ENCODE assay signal across 9 cellular contexts in genomic region chr18:4578449-4578848, GRCh38.
"Had no signal": no experiment of that assay in that cellular context is flagged by ENCODE, and none has a peak within 500 bp of the region (broad histone marks: within the 10 kb centered on the region; RNA-seq: fewer than 3 reads in every experiment).

No MANE protein-coding gene starts in this region.

- H3K4me1 ChIP-seq: HAP-1 had no signal

- FAIRE-seq: HTR-8/SVneo had no signal

- DNase-seq: GM23248, GOT3, H7, HFFc6, KBM-7 had no signal

- ATAC-seq: HCT116 had no signal

- H3K36me3 ChIP-seq: HAP-1 had no signal

- H3K9ac ChIP-seq: GM23248, KMS-11 had no signal

- H2AFZ ChIP-seq: GM23248 had no signal

- H3K4me2 ChIP-seq: KMS-11 had no signal

- H3K4me3 ChIP-seq: GM23248, HAP-1 had no signal

- H3K27ac ChIP-seq: GM23248, KMS-11 had no signal
